In genomic region chr7:104990983-104991382, GRCh38 we compare ENCODE assay signal across 21 cellular contexts.
"Had no signal": no experiment of that assay in that cellular context is flagged by ENCODE, and none has a peak within 500 bp of the region (broad histone marks: within the 10 kb centered on the region; RNA-seq: fewer than 3 reads in every experiment).

No MANE protein-coding gene starts in this region.

- H3K36me3 ChIP-seq: neural progenitor cell had no signal

- H3K27ac Mint-ChIP-seq: activated CD4-positive, alpha-beta T cell treated with anti-CD3 and anti-CD28 coated beads for 36 hours; activated naive CD8-positive, alpha-beta T cell treated with anti-CD3 and anti-CD28 coated beads, Interleukin-2, amount 10 ng/mL, durations not matched to agents 7 days and 5 days; activated T-helper 2 cell treated with anti-CD3 and anti-CD28 coated beads, Interferon-gamma antibody, Interleukin-2, Interleukin-4, amounts not matched to agents 10 μg/mL and 5 μg/mL and 100 μg/mL, durations not matched to agents 14 hours and 24 hours and 36 hours; neural progenitor cell; stimulated activated effector memory CD8-positive, alpha-beta T cell treated with anti-CD3 and anti-CD28 coated beads, Interleukin-12 subunit alpha, Interleukin-12 subunit beta, amount 100 ng/mL, for 72 hours; stimulated activated naive CD8-positive, alpha-beta T cell treated with anti-CD3 and anti-CD28 coated beads, Interleukin-15, Interleukin-2, amounts not matched to agents 100 ng/mL and 50 ng/mL, for 24 hours had no signal

- H3K4me1 ChIP-seq: neural progenitor cell had no signal

- H3K9me3 Mint-ChIP-seq: activated naive CD8-positive, alpha-beta T cell treated with anti-CD3 and anti-CD28 coated beads, Interleukin-2, amount 10 ng/mL, durations not matched to agents 7 days and 5 days; activated T-helper 2 cell treated with anti-CD3 and anti-CD28 coated beads, Interferon-gamma antibody, Interleukin-2, Interleukin-4, amounts not matched to agents 10 μg/mL and 5 μg/mL and 100 μg/mL, durations not matched to agents 14 hours and 24 hours and 36 hours; natural killer cell; neural progenitor cell; stimulated activated effector memory CD8-positive, alpha-beta T cell treated with anti-CD3 and anti-CD28 coated beads, Interleukin-12 subunit alpha, Interleukin-12 subunit beta, amount 100 ng/mL, for 72 hours; stimulated activated naive CD8-positive, alpha-beta T cell treated with anti-CD3 and anti-CD28 coated beads, Interleukin-15, Interleukin-2, amounts not matched to agents 100 ng/mL and 50 ng/mL, for 24 hours had no signal

- ATAC-seq: activated CD4-positive, alpha-beta T cell treated with anti-CD3 and anti-CD28 coated beads for 36 hours; natural killer cell; right lobe of liver; stimulated activated effector memory CD8-positive, alpha-beta T cell treated with anti-CD3 and anti-CD28 coated beads, Interleukin-12 subunit alpha, Interleukin-12 subunit beta, amount 100 ng/mL, for 72 hours had no signal

- H3K27me3 Mint-ChIP-seq: activated CD4-positive, alpha-beta T cell treated with anti-CD3 and anti-CD28 coated beads for 36 hours; activated naive CD8-positive, alpha-beta T cell treated with anti-CD3 and anti-CD28 coated beads, Interleukin-2, amount 10 ng/mL, durations not matched to agents 7 days and 5 days; stimulated activated naive CD8-positive, alpha-beta T cell treated with anti-CD3 and anti-CD28 coated beads, Interleukin-15, Interleukin-2, amounts not matched to agents 100 ng/mL and 50 ng/mL, for 24 hours had no signal

- H3K4me3 ChIP-seq: coronary artery, dorsolateral prefrontal cortex, neural progenitor cell, right lobe of liver, skin epidermis, thoracic aorta, upper lobe of left lung had no signal

- H3K9me3 ChIP-seq: right lobe of liver, thoracic aorta, upper lobe of left lung had no signal

- H3K4me3 Mint-ChIP-seq: activated CD4-positive, alpha-beta T cell treated with anti-CD3 and anti-CD28 coated beads for 36 hours; activated naive CD8-positive, alpha-beta T cell treated with anti-CD3 and anti-CD28 coated beads, Interleukin-2, amount 10 ng/mL, durations not matched to agents 7 days and 5 days; natural killer cell; neural progenitor cell; stimulated activated effector memory CD8-positive, alpha-beta T cell treated with anti-CD3 and anti-CD28 coated beads, Interleukin-12 subunit alpha, Interleukin-12 subunit beta, amount 100 ng/mL, for 72 hours; stimulated activated naive CD8-positive, alpha-beta T cell treated with anti-CD3 and anti-CD28 coated beads, Interleukin-15, Interleukin-2, amounts not matched to agents 100 ng/mL and 50 ng/mL, for 24 hours had no signal

- DNase-seq: activated CD4-positive, alpha-beta T cell treated with anti-CD3 and anti-CD28 coated beads for 36 hours; activated CD4-positive, alpha-beta T cell treated with anti-CD3 and anti-CD28 coated beads, Interleukin-2, amount 50 U/mL, for 4 hours; activated CD4-positive, CD25-positive, alpha-beta regulatory T cell; activated CD8-positive, alpha-beta memory T cell treated with anti-CD3 and anti-CD28 coated beads, Interleukin-2, amount 50 U/mL, for 48 hours; activated naive CD8-positive, alpha-beta T cell treated with anti-CD3 and anti-CD28 coated beads, Interleukin-2, amount 10 ng/mL, durations not matched to agents 7 days and 5 days; activated T-cell treated with anti-CD3 and anti-CD28 coated beads, Interleukin-2, amount 50 U/mL, for 48 hours; brain microvascular endothelial cell; dorsolateral prefrontal cortex; effector memory CD4-positive, alpha-beta T cell; natural killer cell; occipital lobe; right lobe of liver; stimulated activated CD4-positive, alpha-beta T cell treated with anti-CD3 and anti-CD28 coated beads, Interleukin-4, amount 100 ng/mL, for 24 hours; upper lobe of left lung had no signal

- H3K27me3 ChIP-seq: brain microvascular endothelial cell, dorsolateral prefrontal cortex, neural progenitor cell, right lobe of liver, upper lobe of left lung had no signal

- H3K36me3 Mint-ChIP-seq: natural killer cell had no signal

- H3K27ac ChIP-seq: brain microvascular endothelial cell, coronary artery, neural progenitor cell, right lobe of liver, thoracic aorta, upper lobe of left lung had no signal
